Comparison of ENCODE assay signal across 1 cellular context in genomic region chr1:93847811-93848288, GRCh38.
A peak's percentile ranks its signal among the peaks of the same experiment; 100 is the strongest.
TF ChIP-seq lines count a peak whose summit lies in the region.

No MANE protein-coding gene starts in this region.

TF ChIP-seq in HepG2, 621 proteins besides CTCF, POLR2A, EP300 and RAD21 (continued from another document and continues in another):
- TF ChIP-seq, protein P1, sequence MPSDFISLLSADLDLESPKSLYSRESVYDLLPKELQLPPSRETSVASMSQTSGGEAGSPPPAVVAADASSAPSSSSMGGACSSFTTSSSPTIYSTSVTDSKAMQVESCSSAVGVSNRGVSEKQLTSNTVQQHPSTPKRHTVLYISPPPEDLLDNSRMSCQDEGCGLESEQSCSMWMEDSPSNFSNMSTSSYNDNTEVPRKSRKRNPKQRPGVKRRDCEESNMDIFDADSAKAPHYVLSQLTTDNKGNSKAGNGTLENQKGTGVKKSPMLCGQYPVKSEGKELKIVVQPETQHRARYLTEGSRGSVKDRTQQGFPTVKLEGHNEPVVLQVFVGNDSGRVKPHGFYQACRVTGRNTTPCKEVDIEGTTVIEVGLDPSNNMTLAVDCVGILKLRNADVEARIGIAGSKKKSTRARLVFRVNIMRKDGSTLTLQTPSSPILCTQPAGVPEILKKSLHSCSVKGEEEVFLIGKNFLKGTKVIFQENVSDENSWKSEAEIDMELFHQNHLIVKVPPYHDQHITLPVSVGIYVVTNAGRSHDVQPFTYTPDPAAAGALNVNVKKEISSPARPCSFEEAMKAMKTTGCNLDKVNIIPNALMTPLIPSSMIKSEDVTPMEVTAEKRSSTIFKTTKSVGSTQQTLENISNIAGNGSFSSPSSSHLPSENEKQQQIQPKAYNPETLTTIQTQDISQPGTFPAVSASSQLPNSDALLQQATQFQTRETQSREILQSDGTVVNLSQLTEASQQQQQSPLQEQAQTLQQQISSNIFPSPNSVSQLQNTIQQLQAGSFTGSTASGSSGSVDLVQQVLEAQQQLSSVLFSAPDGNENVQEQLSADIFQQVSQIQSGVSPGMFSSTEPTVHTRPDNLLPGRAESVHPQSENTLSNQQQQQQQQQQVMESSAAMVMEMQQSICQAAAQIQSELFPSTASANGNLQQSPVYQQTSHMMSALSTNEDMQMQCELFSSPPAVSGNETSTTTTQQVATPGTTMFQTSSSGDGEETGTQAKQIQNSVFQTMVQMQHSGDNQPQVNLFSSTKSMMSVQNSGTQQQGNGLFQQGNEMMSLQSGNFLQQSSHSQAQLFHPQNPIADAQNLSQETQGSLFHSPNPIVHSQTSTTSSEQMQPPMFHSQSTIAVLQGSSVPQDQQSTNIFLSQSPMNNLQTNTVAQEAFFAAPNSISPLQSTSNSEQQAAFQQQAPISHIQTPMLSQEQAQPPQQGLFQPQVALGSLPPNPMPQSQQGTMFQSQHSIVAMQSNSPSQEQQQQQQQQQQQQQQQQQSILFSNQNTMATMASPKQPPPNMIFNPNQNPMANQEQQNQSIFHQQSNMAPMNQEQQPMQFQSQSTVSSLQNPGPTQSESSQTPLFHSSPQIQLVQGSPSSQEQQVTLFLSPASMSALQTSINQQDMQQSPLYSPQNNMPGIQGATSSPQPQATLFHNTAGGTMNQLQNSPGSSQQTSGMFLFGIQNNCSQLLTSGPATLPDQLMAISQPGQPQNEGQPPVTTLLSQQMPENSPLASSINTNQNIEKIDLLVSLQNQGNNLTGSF (CRISPR knock-in tag; IDR thresholded peaks at IDR 0.05) = 0 out of 2 replicates have a peak, but pooled peaks have one; percentile 36
- no peak for TF ChIP-seq CERS6 (CRISPR knock-in tag; IDR thresholded peaks at IDR 0.05)
- peak; percentile 66 for TF ChIP-seq POLR2AphosphoS5 (IDR thresholded peaks at IDR 0.05; ENCODE audit: low read depth, low read length)
- TF ChIP-seq ZNF780A (CRISPR knock-in tag; IDR thresholded peaks at IDR 0.05) = no peak
- TF ChIP-seq KLF12 (CRISPR knock-in tag; IDR thresholded peaks at IDR 0.05; ENCODE audit: borderline replicate concordance) = 0 out of 2 replicates have a peak, but pooled peaks have one; percentile 61
- no peak for TF ChIP-seq MAFK (conservative IDR thresholded peaks at IDR 0.05 in 1 of 2, IDR thresholded peaks at IDR 0.05 in 1 of 2; ENCODE audit: low read length in 2 of 2)
- TF ChIP-seq, protein P2, sequence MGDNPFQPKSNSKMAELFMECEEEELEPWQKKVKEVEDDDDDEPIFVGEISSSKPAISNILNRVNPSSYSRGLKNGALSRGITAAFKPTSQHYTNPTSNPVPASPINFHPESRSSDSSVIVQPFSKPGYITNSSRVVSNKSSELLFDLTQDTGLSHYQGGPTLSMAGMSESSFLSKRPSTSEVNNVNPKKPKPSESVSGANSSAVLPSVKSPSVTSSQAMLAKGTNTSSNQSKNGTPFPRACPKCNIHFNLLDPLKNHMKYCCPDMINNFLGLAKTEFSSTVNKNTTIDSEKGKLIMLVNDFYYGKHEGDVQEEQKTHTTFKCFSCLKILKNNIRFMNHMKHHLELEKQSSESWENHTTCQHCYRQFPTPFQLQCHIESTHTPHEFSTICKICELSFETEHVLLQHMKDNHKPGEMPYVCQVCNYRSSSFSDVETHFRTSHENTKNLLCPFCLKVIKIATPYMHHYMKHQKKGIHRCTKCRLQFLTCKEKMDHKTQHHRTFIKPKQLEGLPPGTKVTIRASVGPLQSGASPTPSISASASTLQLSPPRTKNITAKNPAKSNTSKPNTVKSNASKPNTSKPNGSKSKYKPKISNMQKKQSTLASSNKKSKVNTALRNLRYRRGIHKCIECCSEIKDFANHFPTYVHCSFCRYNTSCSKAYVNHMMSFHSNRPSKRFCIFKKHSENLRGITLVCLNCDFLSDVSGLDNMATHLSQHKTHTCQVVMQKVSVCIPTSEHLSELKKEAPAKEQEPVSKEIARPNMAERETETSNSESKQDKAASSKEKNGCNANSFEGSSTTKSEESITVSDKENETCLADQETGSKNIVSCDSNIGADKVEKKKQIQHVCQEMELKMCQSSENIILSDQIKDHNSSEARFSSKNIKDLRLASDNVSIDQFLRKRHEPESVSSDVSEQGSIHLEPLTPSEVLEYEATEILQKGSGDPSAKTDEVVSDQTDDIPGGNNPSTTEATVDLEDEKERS (CRISPR knock-in tag; IDR thresholded peaks at IDR 0.05) = no peak
- no peak for TF ChIP-seq MATR3 (CRISPR knock-in tag; IDR thresholded peaks at IDR 0.05)
- TF ChIP-seq ZMAT3 (CRISPR knock-in tag; conservative IDR thresholded peaks at IDR 0.05) = no peak
- peak; percentile 56 for TF ChIP-seq ZNF770 (CRISPR knock-in tag; IDR thresholded peaks at IDR 0.05)
- peak; percentile 46; the same call in 1 of the 2 replicates for TF ChIP-seq SNAPC2 (CRISPR knock-in tag; IDR thresholded peaks at IDR 0.05)
- TF ChIP-seq, protein P3, sequence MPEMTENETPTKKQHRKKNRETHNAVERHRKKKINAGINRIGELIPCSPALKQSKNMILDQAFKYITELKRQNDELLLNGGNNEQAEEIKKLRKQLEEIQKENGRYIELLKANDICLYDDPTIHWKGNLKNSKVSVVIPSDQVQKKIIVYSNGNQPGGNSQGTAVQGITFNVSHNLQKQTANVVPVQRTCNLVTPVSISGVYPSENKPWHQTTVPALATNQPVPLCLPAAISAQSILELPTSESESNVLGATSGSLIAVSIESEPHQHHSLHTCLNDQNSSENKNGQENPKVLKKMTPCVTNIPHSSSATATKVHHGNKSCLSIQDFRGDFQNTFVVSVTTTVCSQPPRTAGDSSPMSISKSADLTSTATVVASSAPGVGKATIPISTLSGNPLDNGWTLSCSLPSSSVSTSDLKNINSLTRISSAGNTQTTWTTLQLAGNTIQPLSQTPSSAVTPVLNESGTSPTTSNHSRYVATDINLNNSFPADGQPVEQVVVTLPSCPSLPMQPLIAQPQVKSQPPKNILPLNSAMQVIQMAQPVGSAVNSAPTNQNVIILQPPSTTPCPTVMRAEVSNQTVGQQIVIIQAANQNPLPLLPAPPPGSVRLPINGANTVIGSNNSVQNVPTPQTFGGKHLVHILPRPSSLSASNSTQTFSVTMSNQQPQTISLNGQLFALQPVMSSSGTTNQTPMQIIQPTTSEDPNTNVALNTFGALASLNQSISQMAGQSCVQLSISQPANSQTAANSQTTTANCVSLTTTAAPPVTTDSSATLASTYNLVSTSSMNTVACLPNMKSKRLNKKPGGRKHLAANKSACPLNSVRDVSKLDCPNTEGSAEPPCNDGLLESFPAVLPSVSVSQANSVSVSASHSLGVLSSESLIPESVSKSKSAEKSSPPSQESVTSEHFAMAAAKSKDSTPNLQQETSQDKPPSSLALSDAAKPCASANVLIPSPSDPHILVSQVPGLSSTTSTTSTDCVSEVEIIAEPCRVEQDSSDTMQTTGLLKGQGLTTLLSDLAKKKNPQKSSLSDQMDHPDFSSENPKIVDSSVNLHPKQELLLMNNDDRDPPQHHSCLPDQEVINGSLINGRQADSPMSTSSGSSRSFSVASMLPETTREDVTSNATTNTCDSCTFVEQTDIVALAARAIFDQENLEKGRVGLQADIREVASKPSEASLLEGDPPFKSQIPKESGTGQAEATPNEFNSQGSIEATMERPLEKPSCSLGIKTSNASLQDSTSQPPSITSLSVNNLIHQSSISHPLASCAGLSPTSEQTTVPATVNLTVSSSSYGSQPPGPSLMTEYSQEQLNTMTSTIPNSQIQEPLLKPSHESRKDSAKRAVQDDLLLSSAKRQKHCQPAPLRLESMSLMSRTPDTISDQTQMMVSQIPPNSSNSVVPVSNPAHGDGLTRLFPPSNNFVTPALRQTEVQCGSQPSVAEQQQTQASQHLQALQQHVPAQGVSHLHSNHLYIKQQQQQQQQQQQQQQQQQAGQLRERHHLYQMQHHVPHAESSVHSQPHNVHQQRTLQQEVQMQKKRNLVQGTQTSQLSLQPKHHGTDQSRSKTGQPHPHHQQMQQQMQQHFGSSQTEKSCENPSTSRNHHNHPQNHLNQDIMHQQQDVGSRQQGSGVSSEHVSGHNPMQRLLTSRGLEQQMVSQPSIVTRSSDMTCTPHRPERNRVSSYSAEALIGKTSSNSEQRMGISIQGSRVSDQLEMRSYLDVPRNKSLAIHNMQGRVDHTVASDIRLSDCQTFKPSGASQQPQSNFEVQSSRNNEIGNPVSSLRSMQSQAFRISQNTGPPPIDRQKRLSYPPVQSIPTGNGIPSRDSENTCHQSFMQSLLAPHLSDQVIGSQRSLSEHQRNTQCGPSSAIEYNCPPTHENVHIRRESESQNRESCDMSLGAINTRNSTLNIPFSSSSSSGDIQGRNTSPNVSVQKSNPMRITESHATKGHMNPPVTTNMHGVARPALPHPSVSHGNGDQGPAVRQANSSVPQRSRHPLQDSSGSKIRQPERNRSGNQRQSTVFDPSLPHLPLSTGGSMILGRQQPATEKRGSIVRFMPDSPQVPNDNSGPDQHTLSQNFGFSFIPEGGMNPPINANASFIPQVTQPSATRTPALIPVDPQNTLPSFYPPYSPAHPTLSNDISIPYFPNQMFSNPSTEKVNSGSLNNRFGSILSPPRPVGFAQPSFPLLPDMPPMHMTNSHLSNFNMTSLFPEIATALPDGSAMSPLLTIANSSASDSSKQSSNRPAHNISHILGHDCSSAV (CRISPR knock-in tag; IDR thresholded peaks at IDR 0.05; ENCODE audit: borderline replicate concordance) = no peak
- TF ChIP-seq SIX1 (CRISPR knock-in tag; IDR thresholded peaks at IDR 0.05; ENCODE audit: borderline replicate concordance) = no peak
- no peak for TF ChIP-seq MAFF (IDR thresholded peaks at IDR 0.05; ENCODE audit: low read depth, low read length)
- peak; percentile 14 for TF ChIP-seq ZNF687 (CRISPR knock-in tag; IDR thresholded peaks at IDR 0.05)
- peak; percentile 80 for TF ChIP-seq IKZF4 (CRISPR knock-in tag; IDR thresholded peaks at IDR 0.05; ENCODE audit: borderline replicate concordance, low read depth, not compliant biosample characterization)
- TF ChIP-seq MED1 (CRISPR knock-in tag; IDR thresholded peaks at IDR 0.05) = peak; percentile 4; the same call in 1 of the 2 replicates
- TF ChIP-seq ZNF775 (CRISPR knock-in tag; IDR thresholded peaks at IDR 0.05; ENCODE audit: borderline replicate concordance) = no peak
- TF ChIP-seq GABPA (IDR thresholded peaks at IDR 0.05; ENCODE audit: low read depth, low read length) = no peak
- TF ChIP-seq GABPA (CRISPR knock-in tag; IDR thresholded peaks at IDR 0.05; ENCODE audit: low read depth) = 0 out of 2 replicates have a peak, but pooled peaks have one; percentile 1
- no peak; the same call in 1 of the 2 replicates for TF ChIP-seq DZIP1 (CRISPR knock-in tag; IDR thresholded peaks at IDR 0.05)
